Comparison of ENCODE assay signal across 9 cellular contexts in the genomic region with DNA sequence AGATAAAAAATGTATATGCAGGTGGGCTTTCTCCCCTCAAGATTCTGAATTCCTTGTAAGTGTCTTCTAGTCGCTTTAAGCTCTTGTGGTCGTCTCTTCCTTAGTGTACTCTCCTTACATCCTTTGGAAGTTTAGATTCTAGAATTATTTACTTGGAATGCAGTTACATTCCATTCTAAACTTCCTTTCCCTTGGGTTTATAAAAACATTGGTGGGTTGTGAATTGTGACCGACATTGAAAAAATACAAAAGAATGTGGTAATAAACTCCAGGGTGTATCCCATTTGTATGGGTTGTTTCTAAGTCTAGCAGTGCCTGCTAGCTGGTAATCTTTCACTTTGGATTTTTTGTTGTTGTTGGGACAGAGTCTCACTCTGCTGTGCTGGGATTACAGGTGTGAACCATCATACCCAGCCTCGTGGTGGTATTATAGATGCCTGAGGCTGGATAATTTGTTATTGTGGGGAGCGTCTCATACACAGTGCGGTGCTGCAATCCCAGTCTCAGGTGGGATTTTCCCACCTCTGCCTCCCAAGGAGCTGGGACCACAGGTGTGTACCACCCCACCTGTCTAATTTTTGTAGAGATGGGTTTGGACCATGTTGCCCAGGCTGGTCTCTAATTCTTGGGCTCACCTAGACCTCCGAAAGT. TPM values are rescaled to one million over a fixed set of nuclear protein-coding genes. Genes with fewer than 3 reads are reported as not detected.
DNase-seq lines count a peak whose midpoint lies in the region; ATAC-seq and TF ChIP-seq lines count a peak whose summit lies in the region.
"Had no signal": no experiment of that assay in that cellular context is flagged by ENCODE, and none has a peak within 500 bp of the region (broad histone marks: within the 10 kb centered on the region; RNA-seq: fewer than 3 reads in every experiment).

No MANE protein-coding gene starts in this region.

- H3K9me3 Mint-ChIP-seq in activated CD8-positive, alpha-beta T cell treated with anti-CD3 and anti-CD28 coated beads, Interleukin-2, amount 10 ng/mL, durations not matched to agents 7 days and 5 days (ENCODE audit: insufficient read depth): no peaks in the 10 kb centered on the region
- H3K9me3 Mint-ChIP-seq in stimulated activated effector memory CD8-positive, alpha-beta T cell treated with anti-CD3 and anti-CD28 coated beads, Interleukin-12 subunit alpha, Interleukin-12 subunit beta, amount 100 ng/mL, for 72 hours: no peaks in the 10 kb centered on the region

- peaks cover 90% of the 10 kb centered on the region for H3K4me1 Mint-ChIP-seq in activated CD8-positive, alpha-beta T cell treated with anti-CD3 and anti-CD28 coated beads, Interleukin-2, amount 10 ng/mL, durations not matched to agents 7 days and 5 days (ENCODE audit: low read depth)
- peaks cover 75% of the 10 kb centered on the region for H3K4me1 Mint-ChIP-seq in stimulated activated effector memory CD8-positive, alpha-beta T cell treated with anti-CD3 and anti-CD28 coated beads, Interleukin-12 subunit alpha, Interleukin-12 subunit beta, amount 100 ng/mL, for 72 hours

- no peak overlapping the region for H3K9ac ChIP-seq in MM.1S (ENCODE audit: low read length)

- H3K4me2 ChIP-seq in MM.1S (ENCODE audit: low read depth, low read length): no peak overlapping the region

- H3K4me3 ChIP-seq in MM.1S (ENCODE audit: low read length): no peak overlapping the region

- H3K4me3 Mint-ChIP-seq in activated CD8-positive, alpha-beta T cell treated with anti-CD3 and anti-CD28 coated beads, Interleukin-2, amount 10 ng/mL, durations not matched to agents 7 days and 5 days: peak overlapping the region; percentile 45
- H3K4me3 Mint-ChIP-seq in stimulated activated effector memory CD8-positive, alpha-beta T cell treated with anti-CD3 and anti-CD28 coated beads, Interleukin-12 subunit alpha, Interleukin-12 subunit beta, amount 100 ng/mL, for 72 hours: peak overlapping the region; percentile 93

- CTCF ChIA-PET in activated CD8-positive, alpha-beta T cell treated with anti-CD3 and anti-CD28 coated beads, Interleukin-2, amount 10 ng/mL, durations not matched to agents 7 days and 5 days (lab: Charles Lee): interaction anchor here (1.5 to 4.0 kb wide), 8 partner anchors 8 to 112 kb away, joined by 3 to 46 read pairs (median 12); a partner anchor contains a TSS
- CTCF ChIA-PET in GM10248 (lab: Yijun Ruan, JAX): interaction anchor here (0.6 to 4.0 kb wide), 7 partner anchors 9 to 112 kb away, joined by 3 to 42 read pairs (median 5); a partner anchor contains a TSS

- in situ Hi-C loops in G401 (cut with HindIII; ENCODE audit: low sequenced_read_pairs): no loop called here

- H3K27me3 Mint-ChIP-seq in activated CD8-positive, alpha-beta T cell treated with anti-CD3 and anti-CD28 coated beads, Interleukin-2, amount 10 ng/mL, durations not matched to agents 7 days and 5 days (ENCODE audit: low read depth): no peaks in the 10 kb centered on the region

- no peaks in the 10 kb centered on the region for H3K9me3 ChIP-seq in MM.1S (replicated peaks; ENCODE audit: insufficient read depth, low read length)

- no peak for ATAC-seq in activated CD8-positive, alpha-beta T cell treated with anti-CD3 and anti-CD28 coated beads, Interleukin-2, amount 10 ng/mL, durations not matched to agents 7 days and 5 days
- ATAC-seq in stimulated activated effector memory CD8-positive, alpha-beta T cell treated with anti-CD3 and anti-CD28 coated beads, Interleukin-12 subunit alpha, Interleukin-12 subunit beta, amount 100 ng/mL, for 72 hours: no peak
- ATAC-seq in HG02571 (IDR thresholded peaks at IDR 0.05; ENCODE audit: unreplicated experiment): no peak

- peak; percentile 6 for DNase-seq in G401 (ENCODE audit: low spot score)
- no peak for DNase-seq in activated CD8-positive, alpha-beta T cell treated with anti-CD3 and anti-CD28 coated beads, Interleukin-2, amount 10 ng/mL, durations not matched to agents 7 days and 5 days
- DNase-seq in glomerular visceral epithelial cell (ENCODE audit: extremely low spot score): peak; percentile 76
- DNase-seq in stimulated activated effector memory CD8-positive, alpha-beta T cell treated with anti-CD3 and anti-CD28 coated beads, Interleukin-12 subunit alpha, Interleukin-12 subunit beta, amount 100 ng/mL, for 72 hours (ENCODE audit: low spot score in 2 of 2): no peak
- no peak for DNase-seq in MM.1S
- no peak for DNase-seq in GM10248 (ENCODE audit: extremely low spot score)
- no peak for DNase-seq in SHP77 (lab: John Stamatoyannopoulos, UW)
- DNase-seq: stimulated activated naive CD4-positive, alpha-beta T cell had no signal

- H2AFZ ChIP-seq in MM.1S (ENCODE audit: low read length): no peak overlapping the region

- H3K27me3 ChIP-seq in MM.1S (replicated peaks; ENCODE audit: insufficient read depth, low read length): no peaks in the 10 kb centered on the region

- H3K27ac Mint-ChIP-seq in activated CD8-positive, alpha-beta T cell treated with anti-CD3 and anti-CD28 coated beads, Interleukin-2, amount 10 ng/mL, durations not matched to agents 7 days and 5 days: peak overlapping the region; percentile 56
- H3K27ac Mint-ChIP-seq in stimulated activated effector memory CD8-positive, alpha-beta T cell treated with anti-CD3 and anti-CD28 coated beads, Interleukin-12 subunit alpha, Interleukin-12 subunit beta, amount 100 ng/mL, for 72 hours: peak overlapping the region; percentile 100

- no peaks in the 10 kb centered on the region for H3F3A ChIP-seq in MM.1S (ENCODE audit: insufficient read depth, low read length)

- no peak for TF ChIP-seq CTCF in MM.1S (IDR thresholded peaks at IDR 0.05; ENCODE audit: low read length)
- TF ChIP-seq CTCF in GM10248 (IDR thresholded peaks at IDR 0.05; ENCODE audit: control extremely low read depth, extremely low read depth, low read depth, missing control alignments): no peak

- peaks cover 29% of the 10 kb centered on the region for H3K4me1 ChIP-seq in MM.1S (ENCODE audit: low read length)

- no peaks in the 10 kb centered on the region for H3K9me2 ChIP-seq in MM.1S (replicated peaks; ENCODE audit: insufficient read depth, low read length)

- peaks cover 78% of the 10 kb centered on the region for H3K36me3 Mint-ChIP-seq in activated CD8-positive, alpha-beta T cell treated with anti-CD3 and anti-CD28 coated beads, Interleukin-2, amount 10 ng/mL, durations not matched to agents 7 days and 5 days (ENCODE audit: low read depth)
- peaks cover 99% of the 10 kb centered on the region for H3K36me3 Mint-ChIP-seq in stimulated activated effector memory CD8-positive, alpha-beta T cell treated with anti-CD3 and anti-CD28 coated beads, Interleukin-12 subunit alpha, Interleukin-12 subunit beta, amount 100 ng/mL, for 72 hours

- peaks cover 99% of the 10 kb centered on the region for H3K79me2 ChIP-seq in MM.1S (ENCODE audit: low read length)

- POLR2A ChIA-PET in activated CD8-positive, alpha-beta T cell treated with anti-CD3 and anti-CD28 coated beads, Interleukin-2, amount 10 ng/mL, durations not matched to agents 7 days and 5 days (lab: Charles Lee): interaction anchor here (0.8 to 11.6 kb wide), 6 partner anchors 9 to 100 kb away, joined by 6 to 594 read pairs (median 16); a partner anchor contains a TSS
- POLR2A ChIA-PET in GM10248 (lab: Yijun Ruan, JAX): interaction anchor here (0.6 to 4.2 kb wide), 5 partner anchors 9 to 100 kb away, joined by 3 to 32 read pairs (median 9); a partner anchor contains a TSS

- H3K36me3 ChIP-seq in MM.1S (replicated peaks; ENCODE audit: insufficient read depth, low read length): no peaks in the 10 kb centered on the region; the same call in 1 of the 2 replicates

- no peak overlapping the region for H3K27ac ChIP-seq in MM.1S (ENCODE audit: low read length)

- no peaks in the 10 kb centered on the region for H4K20me1 ChIP-seq in MM.1S (ENCODE audit: insufficient read depth, low read length)

RNA-seq across cellular contexts. Expression of a gene that starts 9.1 kb away (rescaled TPM):
- 28.2 and 38.9 TPM in 2 replicates for total RNA-seq in G401 (2014; rRNA removed; shearing (Covaris generic))
- 100 to 1,000 TPM; 137 to 144 TPM for total RNA-seq in activated CD8-positive, alpha-beta T cell treated with anti-CD3 and anti-CD28 coated beads, Interleukin-2, amount 10 ng/mL, durations not matched to agents 7 days and 5 days

Comparison
In these comparisons a context has a peak if more than half of its experiments do, and no peak if none do; other contexts are left out.
1. DNase-seq: peak in G401 (single experiment) and glomerular visceral epithelial cell (single experiment); none in activated CD8-positive, alpha-beta T cell treated with anti-CD3 and anti-CD28 coated beads, Interleukin-2, amount 10 ng/mL, durations not matched to agents 7 days and 5 days (single experiment), stimulated activated effector memory CD8-positive, alpha-beta T cell treated with anti-CD3 and anti-CD28 coated beads, Interleukin-12 subunit alpha, Interleukin-12 subunit beta, amount 100 ng/mL, for 72 hours (0 of 2), MM.1S (single experiment), GM10248 (single experiment) and SHP77 (0 of 2).